In the genomic region with DNA sequence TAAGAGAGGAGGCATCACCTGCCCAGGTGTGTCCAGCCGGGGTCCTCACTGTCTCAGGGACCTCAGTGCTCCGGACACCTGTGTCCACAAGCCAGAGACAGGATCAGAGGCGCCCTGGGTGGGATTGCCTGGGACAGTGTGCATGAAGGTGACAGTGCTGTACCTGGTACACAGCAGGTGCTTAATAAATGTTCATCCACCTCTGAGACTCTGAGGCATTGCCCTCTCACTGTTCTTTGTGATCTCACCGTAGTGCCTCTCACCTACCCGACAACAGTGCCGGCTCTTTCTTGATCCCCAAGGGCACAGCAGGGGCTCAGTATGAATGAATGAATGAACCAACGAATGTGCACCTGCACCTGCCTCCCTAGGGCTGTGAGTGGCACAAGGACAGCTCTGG, we compare ENCODE assay signal across 1 cellular context.
TF ChIP-seq lines count a peak whose summit lies in the region.

No MANE protein-coding gene starts in this region.

TF ChIP-seq in K562, 482 proteins besides CTCF, POLR2A, EP300 and RAD21:
- TF ChIP-seq ZNF551 (CRISPR knock-in tag; IDR thresholded peaks at IDR 0.05) (no peak), ZKSCAN8 (CRISPR knock-in tag; IDR thresholded peaks at IDR 0.05) (peak; percentile 92), ARID1B (IDR thresholded peaks at IDR 0.05) (no peak), MYNN (IDR thresholded peaks at IDR 0.05) (peak; percentile 54; the same call in 1 of the 2 replicates), MYNN (CRISPR knock-in tag; IDR thresholded peaks at IDR 0.05) (no peak), POLR2G (IDR thresholded peaks at IDR 0.05; ENCODE audit: low read depth, low read length) (peak; percentile 47; the same call in 1 of the 2 replicates), ZBTB17 (CRISPR knock-in tag; IDR thresholded peaks at IDR 0.05) (no peak), FUS (optimal IDR thresholded peaks at IDR 0.05; ENCODE audit: low read depth, low read length) (no peak), ILK (tag; IDR thresholded peaks at IDR 0.05; ENCODE audit: borderline replicate concordance, low read depth) (no peak), RBM22 (IDR thresholded peaks at IDR 0.05; ENCODE audit: low read depth, low read length, poor library complexity, severe bottlenecking) (no peak), POLR2AphosphoS2 (IDR thresholded peaks at IDR 0.05; ENCODE audit: low read length) (peak; percentile 47), SAFB2 (IDR thresholded peaks at IDR 0.05; ENCODE audit: borderline replicate concordance, low read depth, low read length, severe bottlenecking) (no peak), CBX1 (IDR thresholded peaks at IDR 0.05; ENCODE audit: low read depth) (0 out of 2 replicates have a peak, but pooled peaks have one; percentile 16), MCM7 (IDR thresholded peaks at IDR 0.05) (no peak), ZFP36 (IDR thresholded peaks at IDR 0.05; ENCODE audit: low read depth, low read length, partially characterized antibody) (peak; percentile 4), ZNF24 (IDR thresholded peaks at IDR 0.05) (peak; percentile 77)
- TF ChIP-seq, protein P1, sequence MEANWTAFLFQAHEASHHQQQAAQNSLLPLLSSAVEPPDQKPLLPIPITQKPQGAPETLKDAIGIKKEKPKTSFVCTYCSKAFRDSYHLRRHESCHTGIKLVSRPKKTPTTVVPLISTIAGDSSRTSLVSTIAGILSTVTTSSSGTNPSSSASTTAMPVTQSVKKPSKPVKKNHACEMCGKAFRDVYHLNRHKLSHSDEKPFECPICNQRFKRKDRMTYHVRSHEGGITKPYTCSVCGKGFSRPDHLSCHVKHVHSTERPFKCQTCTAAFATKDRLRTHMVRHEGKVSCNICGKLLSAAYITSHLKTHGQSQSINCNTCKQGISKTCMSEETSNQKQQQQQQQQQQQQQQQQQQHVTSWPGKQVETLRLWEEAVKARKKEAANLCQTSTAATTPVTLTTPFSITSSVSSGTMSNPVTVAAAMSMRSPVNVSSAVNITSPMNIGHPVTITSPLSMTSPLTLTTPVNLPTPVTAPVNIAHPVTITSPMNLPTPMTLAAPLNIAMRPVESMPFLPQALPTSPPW (CRISPR knock-in tag; IDR thresholded peaks at IDR 0.05) = no peak
- TF ChIP-seq, protein P2, sequence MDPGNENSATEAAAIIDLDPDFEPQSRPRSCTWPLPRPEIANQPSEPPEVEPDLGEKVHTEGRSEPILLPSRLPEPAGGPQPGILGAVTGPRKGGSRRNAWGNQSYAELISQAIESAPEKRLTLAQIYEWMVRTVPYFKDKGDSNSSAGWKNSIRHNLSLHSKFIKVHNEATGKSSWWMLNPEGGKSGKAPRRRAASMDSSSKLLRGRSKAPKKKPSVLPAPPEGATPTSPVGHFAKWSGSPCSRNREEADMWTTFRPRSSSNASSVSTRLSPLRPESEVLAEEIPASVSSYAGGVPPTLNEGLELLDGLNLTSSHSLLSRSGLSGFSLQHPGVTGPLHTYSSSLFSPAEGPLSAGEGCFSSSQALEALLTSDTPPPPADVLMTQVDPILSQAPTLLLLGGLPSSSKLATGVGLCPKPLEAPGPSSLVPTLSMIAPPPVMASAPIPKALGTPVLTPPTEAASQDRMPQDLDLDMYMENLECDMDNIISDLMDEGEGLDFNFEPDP (CRISPR knock-in tag; IDR thresholded peaks at IDR 0.05) = no peak
- TF ChIP-seq, protein P3, sequence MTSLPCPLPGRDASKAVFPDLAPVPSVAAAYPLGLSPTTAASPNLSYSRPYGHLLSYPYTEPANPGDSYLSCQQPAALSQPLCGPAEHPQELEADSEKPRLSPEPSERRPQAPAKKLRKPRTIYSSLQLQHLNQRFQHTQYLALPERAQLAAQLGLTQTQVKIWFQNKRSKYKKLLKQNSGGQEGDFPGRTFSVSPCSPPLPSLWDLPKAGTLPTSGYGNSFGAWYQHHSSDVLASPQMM (CRISPR knock-in tag; IDR thresholded peaks at IDR 0.05) = no peak
